14 cellular contexts compared by ENCODE assay signal in genomic region chr20:17956099-17956685, GRCh38. TPM values are rescaled to one million over a fixed set of nuclear protein-coding genes. Genes with fewer than 3 reads are reported as not detected.
A peak's percentile ranks its signal among the peaks of the same experiment; 100 is the strongest.
DNase-seq lines count a peak whose midpoint lies in the region; ATAC-seq and TF ChIP-seq lines count a peak whose summit lies in the region.
"Had no signal": no experiment of that assay in that cellular context is flagged by ENCODE, and none has a peak within 500 bp of the region (broad histone marks: within the 10 kb centered on the region; RNA-seq: fewer than 3 reads in every experiment).

No MANE protein-coding gene starts in this region.

- intact Hi-C loops in naive thymus-derived CD4-positive, alpha-beta T cell (cut with micrococcal nuclease), result loop anchor here in 1 of 2 donors (5.0 kb wide), 1 partner anchor 41 kb away; no protein-coding TSS in a partner anchor
- intact Hi-C loops in sigmoid colon (cut with DNase I), result no loop called here
- intact Hi-C loops in CD8-positive, alpha-beta T cell (cut with DNase I, micrococcal nuclease), result no loop called here

- peak overlapping the region; percentile 6 for H3K27ac ChIP-seq in CD4-positive, CD25-positive, alpha-beta regulatory T cell (ENCODE audit: insufficient read depth, low read length, poor library complexity, severe bottlenecking)
- H3K27ac ChIP-seq in GM23248 (peak overlapping the region; percentile 86; the same call in 1 of the 2 replicates), sigmoid colon (peak overlapping the region in 1 of 4 donors; percentile 79)
- no peak overlapping the region for H3K27ac ChIP-seq in naive thymus-derived CD4-positive, alpha-beta T cell (ENCODE audit: low read depth, low read length)
- H3K27ac ChIP-seq in CD8-positive, alpha-beta T cell (ENCODE audit: low read depth, low read length), result no peak overlapping the region
- H3K27ac ChIP-seq: ascending aorta had no signal

- no peak for TF ChIP-seq POLR2A in sigmoid colon (IDR thresholded peaks at IDR 0.05)

- no peak for DNase-seq in CD4-positive, CD25-positive, alpha-beta regulatory T cell
- DNase-seq in GM23248 (no peak), HuH-7 (ENCODE audit: low spot score) (no peak), iPS-NIHi11 (ENCODE audit: low spot score) (no peak), sigmoid colon (no peak)
- DNase-seq in activated naive CD8-positive, alpha-beta T cell treated with anti-CD3 and anti-CD28 coated beads for 36 hours, result no peak
- DNase-seq in naive thymus-derived CD4-positive, alpha-beta T cell, result no peak
- no peak for DNase-seq in CD8-positive, alpha-beta T cell
- DNase-seq: BE2C, immature natural killer cell, Kasumi-1, NCI-H2081 treated with DMSO at 0.1 percent for 48 hours, NCI-H748 treated with DMSO at 0.1 percent for 48 hours had no signal

- no peak overlapping the region for H3K4me3 Mint-ChIP-seq in CD4-positive, CD25-positive, alpha-beta regulatory T cell
- H3K4me3 Mint-ChIP-seq in activated naive CD8-positive, alpha-beta T cell treated with anti-CD3 and anti-CD28 coated beads for 36 hours, result no peak overlapping the region
- peak overlapping the region in 1 of 10 donors; percentile 28 for H3K4me3 Mint-ChIP-seq in naive thymus-derived CD4-positive, alpha-beta T cell
- no peak overlapping the region for H3K4me3 Mint-ChIP-seq in CD8-positive, alpha-beta T cell

- H3K27me3 ChIP-seq in CD4-positive, CD25-positive, alpha-beta regulatory T cell (ENCODE audit: control insufficient read depth, insufficient read depth, low read length), result no peaks in the 10 kb centered on the region
- H3K27me3 ChIP-seq in GM23248 (replicated peaks; ENCODE audit: insufficient read depth) (no peaks in the 10 kb centered on the region), sigmoid colon (no peaks in the 10 kb centered on the region)
- H3K27me3 ChIP-seq in naive thymus-derived CD4-positive, alpha-beta T cell (ENCODE audit: control insufficient read depth in 2 of 2, insufficient read depth in 2 of 2, low read length in 2 of 2), result no peaks in the 10 kb centered on the region
- H3K27me3 ChIP-seq in CD8-positive, alpha-beta T cell (ENCODE audit: insufficient read depth, low read length), result no peaks in the 10 kb centered on the region
- H3K27me3 ChIP-seq: ascending aorta, BE2C had no signal

- peak overlapping the region in 2 of 3 donors; percentile 43 to 84 for H3K27ac Mint-ChIP-seq in CD4-positive, CD25-positive, alpha-beta regulatory T cell
- H3K27ac Mint-ChIP-seq in activated naive CD8-positive, alpha-beta T cell treated with anti-CD3 and anti-CD28 coated beads for 36 hours, result peak overlapping the region; percentile 20
- H3K27ac Mint-ChIP-seq in naive thymus-derived CD4-positive, alpha-beta T cell, result peak overlapping the region in 5 of 9 donors; percentile 11 to 74 (median 14)
- H3K27ac Mint-ChIP-seq in CD8-positive, alpha-beta T cell, result no peak overlapping the region

- WGBS in GM23248 (ENCODE audit: low coverage in 1 of 2, low lambda C conversion rate in 2 of 2, missing lambda C conversion rate in 2 of 2), 2 experiments, result 89% methylated on average over 8 of the region's 8 CpGs
- WGBS in sigmoid colon, 2 donors, result 63 to 83% methylated on average over 8 of the region's 8 CpGs

- H3K9me2 ChIP-seq in GM23248 (ENCODE audit: insufficient read depth), result no peaks in the 10 kb centered on the region

- POLR2A ChIA-PET in naive thymus-derived CD4-positive, alpha-beta T cell (lab: Charles Lee), result interaction anchor here (1.3 kb wide), 1 partner anchor 9 kb away, joined by 4 read pairs; no protein-coding TSS in a partner anchor
- POLR2A ChIA-PET in CD8-positive, alpha-beta T cell (lab: Charles Lee), result interaction anchor here (0.5 to 1.6 kb wide), 3 partner anchors 9 to 12 kb away, joined by 3 to 6 read pairs (median 4); partner anchors contain the start of gene SNX5

- H3K79me2 ChIP-seq in GM23248 (ENCODE audit: insufficient read depth), result peaks cover 100% of the 10 kb centered on the region

- H4K20me1 ChIP-seq in GM23248 (ENCODE audit: insufficient read depth), result peaks cover 19% of the 10 kb centered on the region

- peaks cover 53% of the 10 kb centered on the region for H3K36me3 ChIP-seq in CD4-positive, CD25-positive, alpha-beta regulatory T cell (ENCODE audit: control insufficient read depth, insufficient read depth, low read length)
- peaks cover 50% of the 10 kb centered on the region for H3K36me3 ChIP-seq in GM23248 (ENCODE audit: low read depth)
- peaks cover 3 to 53% (median 19%) of the 10 kb centered on the region in 3 experiments for H3K36me3 ChIP-seq in naive thymus-derived CD4-positive, alpha-beta T cell (ENCODE audit: control insufficient read depth in 2 of 3, insufficient read depth in 3 of 3, low read length in 3 of 3)
- peaks cover 15 to 55% (median 33%) of the 10 kb centered on the region in 4 donors for H3K36me3 ChIP-seq in sigmoid colon
- peaks cover 31% of the 10 kb centered on the region for H3K36me3 ChIP-seq in CD8-positive, alpha-beta T cell (ENCODE audit: insufficient read depth, low read length)

- peaks cover 36% of the 10 kb centered on the region for H3K36me3 Mint-ChIP-seq in CD4-positive, CD25-positive, alpha-beta regulatory T cell
- H3K36me3 Mint-ChIP-seq in activated naive CD8-positive, alpha-beta T cell treated with anti-CD3 and anti-CD28 coated beads for 36 hours, result peaks cover 66% of the 10 kb centered on the region
- peaks cover 7 to 38% (median 27%) of the 10 kb centered on the region in 5 donors for H3K36me3 Mint-ChIP-seq in naive thymus-derived CD4-positive, alpha-beta T cell
- H3K36me3 Mint-ChIP-seq in CD8-positive, alpha-beta T cell, result peaks cover 60% of the 10 kb centered on the region

- TF ChIP-seq EP300 in sigmoid colon (IDR thresholded peaks at IDR 0.05), result no peak

- H3K4me3 ChIP-seq in CD4-positive, CD25-positive, alpha-beta regulatory T cell (ENCODE audit: low read depth, low read length), result no peak overlapping the region
- no peak overlapping the region for H3K4me3 ChIP-seq in GM23248
- no peak overlapping the region for H3K4me3 ChIP-seq in naive thymus-derived CD4-positive, alpha-beta T cell (ENCODE audit: low read length)
- no peak overlapping the region for H3K4me3 ChIP-seq in sigmoid colon
- no peak overlapping the region for H3K4me3 ChIP-seq in CD8-positive, alpha-beta T cell (ENCODE audit: low read depth, low read length)
- H3K4me3 ChIP-seq: ascending aorta had no signal

- in situ Hi-C loops in GM23248 (cut with MboI), result no loop called here

- H2AFZ ChIP-seq in GM23248, result no peak overlapping the region

- H3K4me1 ChIP-seq in CD4-positive, CD25-positive, alpha-beta regulatory T cell (ENCODE audit: control insufficient read depth, insufficient read depth, low read length, poor library complexity, severe bottlenecking), result peaks cover 48% of the 10 kb centered on the region
- H3K4me1 ChIP-seq in GM23248 (ENCODE audit: insufficient read depth) (peaks cover 38% of the 10 kb centered on the region), sigmoid colon (peaks cover 0 to 43% (median 42%) of the 10 kb centered on the region in 4 donors)
- peaks cover 19 to 26% of the 10 kb centered on the region in 2 donors for H3K4me1 ChIP-seq in naive thymus-derived CD4-positive, alpha-beta T cell (ENCODE audit: control insufficient read depth in 2 of 2, insufficient read depth in 2 of 2, low read length in 2 of 2)
- peaks cover 11% of the 10 kb centered on the region for H3K4me1 ChIP-seq in CD8-positive, alpha-beta T cell (ENCODE audit: insufficient read depth, low read length)

- no peaks in the 10 kb centered on the region for H3K27me3 Mint-ChIP-seq in CD4-positive, CD25-positive, alpha-beta regulatory T cell
- no peaks in the 10 kb centered on the region for H3K27me3 Mint-ChIP-seq in activated naive CD8-positive, alpha-beta T cell treated with anti-CD3 and anti-CD28 coated beads for 36 hours
- H3K27me3 Mint-ChIP-seq in naive thymus-derived CD4-positive, alpha-beta T cell, result no peaks in the 10 kb centered on the region
- H3K27me3 Mint-ChIP-seq in CD8-positive, alpha-beta T cell (ENCODE audit: low read depth), result no peaks in the 10 kb centered on the region

- no peak overlapping the region for H3K4me2 ChIP-seq in GM23248 (ENCODE audit: unreplicated experiment)

- CTCF ChIA-PET in naive thymus-derived CD4-positive, alpha-beta T cell (lab: Charles Lee), result interaction anchor here (0.9 to 1.7 kb wide), 3 partner anchors 10 to 277 kb away, joined by 3 to 18 read pairs (median 6); no protein-coding TSS in a partner anchor
- CTCF ChIA-PET in CD8-positive, alpha-beta T cell (lab: Charles Lee), result interaction anchor here (1.2 to 2.9 kb wide), 3 partner anchors 9 to 18 kb away, joined by 3 to 7 read pairs (median 6); no protein-coding TSS in a partner anchor

- peaks cover 22 to 70% (median 56%) of the 10 kb centered on the region in 4 donors for H3K4me1 Mint-ChIP-seq in CD4-positive, CD25-positive, alpha-beta regulatory T cell
- peaks cover 44% of the 10 kb centered on the region for H3K4me1 Mint-ChIP-seq in activated naive CD8-positive, alpha-beta T cell treated with anti-CD3 and anti-CD28 coated beads for 36 hours
- H3K4me1 Mint-ChIP-seq in naive thymus-derived CD4-positive, alpha-beta T cell, result peaks cover 33 to 66% (median 51%) of the 10 kb centered on the region in 7 donors
- H3K4me1 Mint-ChIP-seq in CD8-positive, alpha-beta T cell (ENCODE audit: low read depth), result peaks cover 48% of the 10 kb centered on the region

- H3K9me3 ChIP-seq in CD4-positive, CD25-positive, alpha-beta regulatory T cell (ENCODE audit: control insufficient read depth in 2 of 2, low read length in 2 of 2), result no peaks in the 10 kb centered on the region
- H3K9me3 ChIP-seq in GM23248 (ENCODE audit: low read depth) (no peaks in the 10 kb centered on the region), sigmoid colon (no peaks in the 10 kb centered on the region)
- H3K9me3 ChIP-seq in naive thymus-derived CD4-positive, alpha-beta T cell (ENCODE audit: control insufficient read depth in 2 of 3, low read length in 3 of 3), result no peaks in the 10 kb centered on the region
- no peaks in the 10 kb centered on the region for H3K9me3 ChIP-seq in CD8-positive, alpha-beta T cell (ENCODE audit: low read length)
- H3K9me3 ChIP-seq: ascending aorta, BE2C had no signal

- H3K9me3 Mint-ChIP-seq in CD4-positive, CD25-positive, alpha-beta regulatory T cell, result no peaks in the 10 kb centered on the region
- no peaks in the 10 kb centered on the region for H3K9me3 Mint-ChIP-seq in activated naive CD8-positive, alpha-beta T cell treated with anti-CD3 and anti-CD28 coated beads for 36 hours
- peaks cover 0 to 2% (median 0%) of the 10 kb centered on the region in 11 donors for H3K9me3 Mint-ChIP-seq in naive thymus-derived CD4-positive, alpha-beta T cell
- no peaks in the 10 kb centered on the region for H3K9me3 Mint-ChIP-seq in CD8-positive, alpha-beta T cell
- H3K9me3 Mint-ChIP-seq: immature natural killer cell had no signal

- H3K9ac ChIP-seq in GM23248, result 0 out of 2 replicates have a peak overlapping the region, but pooled peaks have one; percentile 3

- TF ChIP-seq CTCF in sigmoid colon (IDR thresholded peaks at IDR 0.05), result no peak
- no peak for TF ChIP-seq CTCF in CD8-positive, alpha-beta T cell (IDR thresholded peaks at IDR 0.05)

- peaks cover 57% of the 10 kb centered on the region for H3F3A ChIP-seq in GM23248 (ENCODE audit: insufficient read depth)

- ATAC-seq in CD4-positive, CD25-positive, alpha-beta regulatory T cell (ENCODE audit: low read depth in 2 of 2), result no peak
- ATAC-seq in naive thymus-derived CD4-positive, alpha-beta T cell, result no peak
- ATAC-seq in CD8-positive, alpha-beta T cell, result no peak

RNA-seq across cellular contexts. Expression of gene SNX5, which starts 12.4 kb away (rescaled TPM):
- total RNA-seq in CD4-positive, CD25-positive, alpha-beta regulatory T cell, result 71.9 TPM
- 10 to 100 TPM; 71.9 to 82.8 (median 78.9) TPM for polyA plus RNA-seq in CD4-positive, CD25-positive, alpha-beta regulatory T cell
- 65.2 and 67.0 TPM in 2 replicates for total RNA-seq in GM23248 (2014; rRNA removed; shearing (Covaris generic))
- polyA plus RNA-seq in GM23248 (2016; fragmentation: Nextera tagmentation; extraction: Ambion mirVana) (70.7 and 75.7 TPM in 2 replicates), sigmoid colon (10 to 100 TPM; 88.7 to 98.5 (median 89.9) TPM)
- total RNA-seq in activated naive CD8-positive, alpha-beta T cell treated with anti-CD3 and anti-CD28 coated beads for 36 hours, result 100 to 1,000 TPM; 198 to 235 TPM
- total RNA-seq in naive thymus-derived CD4-positive, alpha-beta T cell, result 100 to 1,000 TPM in 1 of 5 experiments, 10 to 100 TPM in 4; 41.4 to 148 (median 61.9) TPM
- 10 to 100 TPM; 40.2 to 68.0 TPM for polyA plus RNA-seq in naive thymus-derived CD4-positive, alpha-beta T cell
- 10 to 100 TPM; 69.0 to 79.5 (median 72.5) TPM for total RNA-seq in sigmoid colon
- 10 to 100 TPM; 47.3 to 52.0 TPM for total RNA-seq in CD8-positive, alpha-beta T cell

RNA-seq across cellular contexts. Expression of gene MGME1, which starts 12.6 kb away (rescaled TPM):
- total RNA-seq in CD4-positive, CD25-positive, alpha-beta regulatory T cell, result 19.2 TPM
- polyA plus RNA-seq in CD4-positive, CD25-positive, alpha-beta regulatory T cell, result 10 to 100 TPM; 10.6 to 18.8 (median 14.3) TPM
- 4.6 and 5.6 TPM in 2 replicates for total RNA-seq in GM23248 (2014; rRNA removed; shearing (Covaris generic))
- polyA plus RNA-seq in GM23248 (2016; fragmentation: Nextera tagmentation; extraction: Ambion mirVana), result 10.4 and 11.5 TPM in 2 replicates
- 10 to 100 TPM; 30.1 to 30.9 TPM for total RNA-seq in activated naive CD8-positive, alpha-beta T cell treated with anti-CD3 and anti-CD28 coated beads for 36 hours
- 10 to 100 TPM in 4 of 5 experiments, 1 to 10 TPM in 1; 4.9 to 41.0 (median 13.1) TPM for total RNA-seq in naive thymus-derived CD4-positive, alpha-beta T cell
- polyA plus RNA-seq in naive thymus-derived CD4-positive, alpha-beta T cell, result 10 to 100 TPM in 1 of 2 donors, 1 to 10 TPM in 1; 5.4 to 13.3 TPM
- 10 to 100 TPM in 2 of 4 donors, 1 to 10 TPM in 2; 5.0 to 15.8 (median 10.8) TPM for total RNA-seq in sigmoid colon
- 10 to 100 TPM; 14.8 to 17.4 (median 16.9) TPM for polyA plus RNA-seq in sigmoid colon
- 1 to 10 TPM; 4.5 to 4.7 TPM for total RNA-seq in CD8-positive, alpha-beta T cell

Comparison
In these comparisons a context has a peak if more than half of its experiments do, and no peak if none do; other contexts are left out.
1. H3K27ac ChIP-seq: peak in CD4-positive, CD25-positive, alpha-beta regulatory T cell (single experiment) and GM23248 (single experiment); none in naive thymus-derived CD4-positive, alpha-beta T cell (single experiment) and CD8-positive, alpha-beta T cell (single experiment).